14 cellular contexts compared by ENCODE assay signal in genomic region chr14:92607702-92608429, GRCh38.
DNase-seq lines count a peak whose midpoint lies in the region; ATAC-seq, FAIRE-seq and TF ChIP-seq lines count a peak whose summit lies in the region.
"Had no signal": no experiment of that assay in that cellular context is flagged by ENCODE, and none has a peak within 500 bp of the region (broad histone marks: within the 10 kb centered on the region; RNA-seq: fewer than 3 reads in every experiment).

No MANE protein-coding gene starts in this region.

- no peak overlapping the region for H3K4me3 ChIP-seq in dorsolateral prefrontal cortex
- H3K4me3 ChIP-seq: BLaER1, skin epidermis had no signal

- TF ChIP-seq CTCF in dorsolateral prefrontal cortex (IDR thresholded peaks at IDR 0.05 in 54 of 56, conservative IDR thresholded peaks at IDR 0.05 in 2 of 56; ENCODE audit: low read depth in 1 of 56, partially characterized antibody in 56 of 56), result no peak

- H3K27me3 ChIP-seq in dorsolateral prefrontal cortex, result no peaks in the 10 kb centered on the region
- H3K27me3 ChIP-seq: BLaER1 had no signal

- ATAC-seq in left colon, result peak; percentile 76

- FAIRE-seq in colon (lab: Jason Lieb, UNC), result peak; percentile 93

- no peak overlapping the region for H3K27ac ChIP-seq in dorsolateral prefrontal cortex
- H3K27ac ChIP-seq: BLaER1, skin epidermis had no signal

- peak; percentile 35 for DNase-seq in AG08395 (ENCODE audit: low spot score)
- DNase-seq in LHCN-M2 (ENCODE audit: low read depth), result peak; percentile 20
- DNase-seq in left colon, result no peak
- no peak for DNase-seq in activated CD4-positive, alpha-beta T cell treated with anti-CD3 and anti-CD28 coated beads for 48 hours
- no peak for DNase-seq in NCI-H1105 treated with DMSO at 0.1 percent for 48 hours (lab: John Stamatoyannopoulos, UW)
- no peak for DNase-seq in dorsolateral prefrontal cortex
- DNase-seq in pons (ENCODE audit: low spot score), result no peak
- DNase-seq: activated CD4-positive, alpha-beta T cell treated with anti-CD3 and anti-CD28 coated beads for 4 hours; activated naive CD4-positive, alpha-beta T cell; NCI-H1417 treated with DMSO at 0.1 percent for 48 hours; NCI-H748 treated with DMSO at 0.1 percent for 48 hours had no signal

- intact Hi-C loops in left colon (cut with DNase I, micrococcal nuclease), result no loop called here
- intact Hi-C loops in dorsolateral prefrontal cortex (cut with DNase I), result no loop called here

Comparison
In these comparisons a context has a peak if more than half of its experiments do, and no peak if none do; other contexts are left out.
1. DNase-seq: peak in AG08395 (single experiment) and LHCN-M2 (single experiment); none in left colon (0 of 2), activated CD4-positive, alpha-beta T cell treated with anti-CD3 and anti-CD28 coated beads for 48 hours (single experiment), NCI-H1105 treated with DMSO at 0.1 percent for 48 hours (single experiment), dorsolateral prefrontal cortex (0 of 10) and pons (single experiment).